Comparison of ENCODE assay signal across 1 cellular context in the genomic region with DNA sequence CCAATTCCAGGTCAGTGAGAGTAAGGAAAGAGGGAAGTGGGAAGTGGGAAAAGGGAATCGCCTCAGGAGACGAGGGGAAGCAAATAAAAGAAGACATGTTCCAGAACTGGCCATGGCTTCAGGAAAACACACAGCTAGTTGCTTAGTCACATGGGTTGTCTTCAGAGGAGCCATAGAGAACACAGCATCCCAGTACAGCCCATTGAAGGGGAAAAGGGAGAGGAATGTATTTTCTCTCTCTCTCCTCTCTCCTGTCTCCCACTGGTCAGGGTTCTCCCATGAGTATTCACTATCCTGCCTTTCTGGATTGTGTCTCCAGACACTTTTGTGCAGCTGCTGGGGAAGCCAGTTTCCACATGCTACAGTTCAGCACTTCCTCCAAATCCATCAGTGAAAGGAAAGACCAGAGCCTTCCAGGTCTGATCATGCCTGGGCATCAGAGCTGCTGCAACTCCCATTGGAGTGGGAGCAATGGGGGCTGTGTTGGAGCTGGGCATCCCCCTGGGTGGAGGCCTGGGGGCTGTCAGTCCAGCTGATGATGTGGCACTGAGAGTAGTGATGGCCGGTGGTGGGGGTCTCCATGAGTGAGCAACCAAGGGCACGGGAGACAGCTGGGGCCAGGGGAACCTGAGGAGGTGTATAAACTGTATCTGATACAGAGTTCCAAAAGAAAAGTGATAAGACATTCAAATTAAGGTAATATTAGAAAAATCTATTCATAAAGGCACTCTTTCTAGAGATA.
TF ChIP-seq lines count a peak whose summit lies in the region.

No MANE protein-coding gene starts in this region.

TF ChIP-seq in K562, 482 proteins besides CTCF, POLR2A, EP300 and RAD21 (continued from another document):
- TF ChIP-seq, protein P1, sequence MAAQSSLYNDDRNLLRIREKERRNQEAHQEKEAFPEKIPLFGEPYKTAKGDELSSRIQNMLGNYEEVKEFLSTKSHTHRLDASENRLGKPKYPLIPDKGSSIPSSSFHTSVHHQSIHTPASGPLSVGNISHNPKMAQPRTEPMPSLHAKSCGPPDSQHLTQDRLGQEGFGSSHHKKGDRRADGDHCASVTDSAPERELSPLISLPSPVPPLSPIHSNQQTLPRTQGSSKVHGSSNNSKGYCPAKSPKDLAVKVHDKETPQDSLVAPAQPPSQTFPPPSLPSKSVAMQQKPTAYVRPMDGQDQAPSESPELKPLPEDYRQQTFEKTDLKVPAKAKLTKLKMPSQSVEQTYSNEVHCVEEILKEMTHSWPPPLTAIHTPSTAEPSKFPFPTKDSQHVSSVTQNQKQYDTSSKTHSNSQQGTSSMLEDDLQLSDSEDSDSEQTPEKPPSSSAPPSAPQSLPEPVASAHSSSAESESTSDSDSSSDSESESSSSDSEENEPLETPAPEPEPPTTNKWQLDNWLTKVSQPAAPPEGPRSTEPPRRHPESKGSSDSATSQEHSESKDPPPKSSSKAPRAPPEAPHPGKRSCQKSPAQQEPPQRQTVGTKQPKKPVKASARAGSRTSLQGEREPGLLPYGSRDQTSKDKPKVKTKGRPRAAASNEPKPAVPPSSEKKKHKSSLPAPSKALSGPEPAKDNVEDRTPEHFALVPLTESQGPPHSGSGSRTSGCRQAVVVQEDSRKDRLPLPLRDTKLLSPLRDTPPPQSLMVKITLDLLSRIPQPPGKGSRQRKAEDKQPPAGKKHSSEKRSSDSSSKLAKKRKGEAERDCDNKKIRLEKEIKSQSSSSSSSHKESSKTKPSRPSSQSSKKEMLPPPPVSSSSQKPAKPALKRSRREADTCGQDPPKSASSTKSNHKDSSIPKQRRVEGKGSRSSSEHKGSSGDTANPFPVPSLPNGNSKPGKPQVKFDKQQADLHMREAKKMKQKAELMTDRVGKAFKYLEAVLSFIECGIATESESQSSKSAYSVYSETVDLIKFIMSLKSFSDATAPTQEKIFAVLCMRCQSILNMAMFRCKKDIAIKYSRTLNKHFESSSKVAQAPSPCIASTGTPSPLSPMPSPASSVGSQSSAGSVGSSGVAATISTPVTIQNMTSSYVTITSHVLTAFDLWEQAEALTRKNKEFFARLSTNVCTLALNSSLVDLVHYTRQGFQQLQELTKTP (IDR thresholded peaks at IDR 0.05; ENCODE audit: low read depth in 1 of 2, partially characterized antibody in 2 of 2) = no peak
- TF ChIP-seq, protein P2, sequence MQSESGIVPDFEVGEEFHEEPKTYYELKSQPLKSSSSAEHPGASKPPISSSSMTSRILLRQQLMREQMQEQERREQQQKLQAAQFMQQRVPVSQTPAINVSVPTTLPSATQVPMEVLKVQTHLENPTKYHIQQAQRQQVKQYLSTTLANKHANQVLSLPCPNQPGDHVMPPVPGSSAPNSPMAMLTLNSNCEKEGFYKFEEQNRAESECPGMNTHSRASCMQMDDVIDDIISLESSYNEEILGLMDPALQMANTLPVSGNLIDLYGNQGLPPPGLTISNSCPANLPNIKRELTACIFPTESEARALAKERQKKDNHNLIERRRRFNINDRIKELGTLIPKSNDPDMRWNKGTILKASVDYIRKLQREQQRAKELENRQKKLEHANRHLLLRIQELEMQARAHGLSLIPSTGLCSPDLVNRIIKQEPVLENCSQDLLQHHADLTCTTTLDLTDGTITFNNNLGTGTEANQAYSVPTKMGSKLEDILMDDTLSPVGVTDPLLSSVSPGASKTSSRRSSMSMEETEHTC (IDR thresholded peaks at IDR 0.05) = no peak
- TF ChIP-seq ZBTB1 (CRISPR knock-in tag; IDR thresholded peaks at IDR 0.05; ENCODE audit: borderline replicate concordance, low read depth) (no peak), HMGN3 (IDR thresholded peaks at IDR 0.05; ENCODE audit: borderline replicate concordance, extremely low read depth, insufficient read length, low read depth, low read length) (no peak), PHB2 (IDR thresholded peaks at IDR 0.05; ENCODE audit: low read depth) (no peak), CTBP1 (IDR thresholded peaks at IDR 0.05; ENCODE audit: borderline replicate concordance) (no peak), NCOA6 (IDR thresholded peaks at IDR 0.05) (no peak), ZNF644 (tag; IDR thresholded peaks at IDR 0.05; ENCODE audit: low read depth) (no peak), BHLHE40 (IDR thresholded peaks at IDR 0.05; ENCODE audit: low read length) (no peak), FOXJ2 (tag; IDR thresholded peaks at IDR 0.05) (no peak), ZNF384 (IDR thresholded peaks at IDR 0.05; ENCODE audit: low read depth, low read length) (no peak)
- TF ChIP-seq, protein P3, sequence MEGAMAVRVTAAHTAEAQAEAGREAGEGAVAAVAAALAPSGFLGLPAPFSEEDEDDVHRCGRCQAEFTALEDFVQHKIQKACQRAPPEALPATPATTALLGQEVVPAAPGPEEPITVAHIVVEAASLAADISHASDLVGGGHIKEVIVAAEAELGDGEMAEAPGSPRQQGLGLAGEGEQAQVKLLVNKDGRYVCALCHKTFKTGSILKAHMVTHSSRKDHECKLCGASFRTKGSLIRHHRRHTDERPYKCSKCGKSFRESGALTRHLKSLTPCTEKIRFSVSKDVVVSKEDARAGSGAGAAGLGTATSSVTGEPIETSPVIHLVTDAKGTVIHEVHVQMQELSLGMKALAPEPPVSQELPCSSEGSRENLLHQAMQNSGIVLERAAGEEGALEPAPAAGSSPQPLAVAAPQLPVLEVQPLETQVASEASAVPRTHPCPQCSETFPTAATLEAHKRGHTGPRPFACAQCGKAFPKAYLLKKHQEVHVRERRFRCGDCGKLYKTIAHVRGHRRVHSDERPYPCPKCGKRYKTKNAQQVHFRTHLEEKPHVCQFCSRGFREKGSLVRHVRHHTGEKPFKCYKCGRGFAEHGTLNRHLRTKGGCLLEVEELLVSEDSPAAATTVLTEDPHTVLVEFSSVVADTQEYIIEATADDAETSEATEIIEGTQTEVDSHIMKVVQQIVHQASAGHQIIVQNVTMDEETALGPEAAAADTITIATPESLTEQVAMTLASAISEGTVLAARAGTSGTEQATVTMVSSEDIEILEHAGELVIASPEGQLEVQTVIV (CRISPR knock-in tag; IDR thresholded peaks at IDR 0.05; ENCODE audit: borderline replicate concordance) = no peak
- TF ChIP-seq, protein P4, sequence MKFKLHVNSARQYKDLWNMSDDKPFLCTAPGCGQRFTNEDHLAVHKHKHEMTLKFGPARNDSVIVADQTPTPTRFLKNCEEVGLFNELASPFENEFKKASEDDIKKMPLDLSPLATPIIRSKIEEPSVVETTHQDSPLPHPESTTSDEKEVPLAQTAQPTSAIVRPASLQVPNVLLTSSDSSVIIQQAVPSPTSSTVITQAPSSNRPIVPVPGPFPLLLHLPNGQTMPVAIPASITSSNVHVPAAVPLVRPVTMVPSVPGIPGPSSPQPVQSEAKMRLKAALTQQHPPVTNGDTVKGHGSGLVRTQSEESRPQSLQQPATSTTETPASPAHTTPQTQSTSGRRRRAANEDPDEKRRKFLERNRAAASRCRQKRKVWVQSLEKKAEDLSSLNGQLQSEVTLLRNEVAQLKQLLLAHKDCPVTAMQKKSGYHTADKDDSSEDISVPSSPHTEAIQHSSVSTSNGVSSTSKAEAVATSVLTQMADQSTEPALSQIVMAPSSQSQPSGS (CRISPR knock-in tag; IDR thresholded peaks at IDR 0.05) = no peak
- TF ChIP-seq, protein P5, sequence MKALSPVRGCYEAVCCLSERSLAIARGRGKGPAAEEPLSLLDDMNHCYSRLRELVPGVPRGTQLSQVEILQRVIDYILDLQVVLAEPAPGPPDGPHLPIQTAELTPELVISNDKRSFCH (CRISPR knock-in tag; IDR thresholded peaks at IDR 0.05) = no peak
- TF ChIP-seq, protein P5 (tag; IDR thresholded peaks at IDR 0.05) = no peak
